ENCODE assay signal across 16 cellular contexts in the genomic region with DNA sequence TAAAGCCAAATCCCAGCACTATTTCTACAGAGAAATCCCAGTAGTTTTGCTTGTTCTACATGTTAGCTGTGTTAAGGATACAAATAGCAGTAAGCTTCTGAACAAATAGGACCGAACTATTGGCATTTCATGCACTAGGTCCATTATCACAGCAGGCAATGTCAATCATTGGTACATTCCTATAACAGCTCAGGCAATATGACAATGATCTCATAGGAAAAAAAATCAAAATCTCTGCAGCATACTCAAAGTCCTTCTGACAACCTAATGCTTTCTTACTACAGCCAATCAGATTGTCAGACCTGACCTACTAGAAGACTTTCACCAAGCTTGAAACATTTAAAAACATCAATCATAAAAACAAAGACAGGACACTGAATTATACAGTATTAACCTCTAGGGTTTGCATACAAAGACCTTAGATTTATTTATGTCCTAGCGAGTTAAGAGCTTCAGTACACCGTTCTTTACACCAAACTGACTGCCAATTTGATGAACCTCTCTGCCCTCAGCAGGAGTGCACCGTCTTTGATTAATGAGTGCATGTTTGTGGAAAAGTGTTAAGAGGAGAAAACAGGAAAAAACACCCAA. TPM values are rescaled to one million over a fixed set of nuclear protein-coding genes. Genes with fewer than 3 reads are reported as not detected.
DNase-seq lines count a peak whose midpoint lies in the region; FAIRE-seq and TF ChIP-seq lines count a peak whose summit lies in the region.
"Had no signal": no experiment of that assay in that cellular context is flagged by ENCODE, and none has a peak within 500 bp of the region (broad histone marks: within the 10 kb centered on the region; RNA-seq: fewer than 3 reads in every experiment).

No MANE protein-coding gene starts in this region.

- DNase-seq in GM18507 (ENCODE audit: extremely low spot score, insufficient read length, low read depth) = no peak
- DNase-seq in tibial nerve (ENCODE audit: low spot score in 2 of 2) = no peak
- DNase-seq in NCI-H226 = no peak
- no peak for DNase-seq in GM10266 (ENCODE audit: extremely low spot score)
- DNase-seq: activated CD8-positive, alpha-beta memory T cell treated with anti-CD3 and anti-CD28 coated beads, Interleukin-2, amount 10 ng/mL, durations not matched to agents 7 days and 5 days; activated naive CD4-positive, alpha-beta T cell treated with anti-CD3 and anti-CD28 coated beads, Interleukin-2, amount 50 U/mL, for 16 hours; CD4-positive, CD25-positive, alpha-beta regulatory T cell; effector memory CD8-positive, alpha-beta T cell; foreskin keratinocyte; NCI-H1436; stimulated activated CD4-positive, alpha-beta T cell treated with anti-CD3 and anti-CD28 coated beads, Interleukin-4, amount 100 ng/mL, for 4 hours; WERI-Rb-1 had no signal

- TF ChIP-seq POLR2A in tibial nerve (IDR thresholded peaks at IDR 0.05) = no peak

- H3K4me1 ChIP-seq in endocrine pancreas (ENCODE audit: control insufficient read depth, insufficient read depth, low read length) = peaks cover 43% of the 10 kb centered on the region
- peaks cover 56 to 61% of the 10 kb centered on the region in 2 experiments for H3K4me1 ChIP-seq in neutrophil (ENCODE audit: control insufficient read depth in 1 of 2, insufficient read depth in 1 of 2, low read depth in 1 of 2, low read length in 1 of 2)
- peaks cover 0 to 84% (median 16%) of the 10 kb centered on the region in 4 donors for H3K4me1 ChIP-seq in tibial nerve

- H3K9me3 ChIP-seq in endocrine pancreas (ENCODE audit: control insufficient read depth, low read length) (no peaks in the 10 kb centered on the region), neutrophil (no peaks in the 10 kb centered on the region), tibial nerve (no peaks in the 10 kb centered on the region)
- H3K9me3 ChIP-seq: vagina had no signal

- no peak for TF ChIP-seq RAD21 in Ishikawa (IDR thresholded peaks at IDR 0.05; ENCODE audit: low read depth)

- TF ChIP-seq EP300 in Ishikawa (IDR thresholded peaks at IDR 0.05; ENCODE audit: borderline replicate concordance) (no peak), tibial nerve (IDR thresholded peaks at IDR 0.05) (no peak)

- H3K9ac ChIP-seq in endocrine pancreas (ENCODE audit: control insufficient read depth, insufficient read depth, low read length) = no peak overlapping the region

- H3K27ac ChIP-seq in neutrophil (peak overlapping the region; percentile 37), tibial nerve (no peak overlapping the region)
- H3K27ac ChIP-seq: foreskin keratinocyte, vagina, WERI-Rb-1 had no signal

- FAIRE-seq in GM18507 (lab: Jason Lieb, UNC) = peak; percentile 12

- H3K4me3 ChIP-seq in endocrine pancreas (ENCODE audit: control insufficient read depth, insufficient read depth, low read length) (peak overlapping the region; percentile 59), neutrophil (ENCODE audit: low read depth in 1 of 2, low read length in 1 of 2) (no peak overlapping the region), tibial nerve (no peak overlapping the region)
- H3K4me3 ChIP-seq: vagina had no signal

- no peaks in the 10 kb centered on the region for H3K36me3 ChIP-seq in endocrine pancreas (ENCODE audit: control insufficient read depth, insufficient read depth, low read length)
- H3K36me3 ChIP-seq in neutrophil = no peaks in the 10 kb centered on the region
- no peaks in the 10 kb centered on the region for H3K36me3 ChIP-seq in tibial nerve
- H3K36me3 ChIP-seq: vagina, WERI-Rb-1 had no signal

- TF ChIP-seq CTCF in neutrophil (IDR thresholded peaks at IDR 0.05) (no peak), tibial nerve (IDR thresholded peaks at IDR 0.05) (no peak), GM10266 (IDR thresholded peaks at IDR 0.05; ENCODE audit: control insufficient read depth, insufficient read depth, low read depth, missing control alignments) (no peak)

- 68 to 72% methylated on average over 4 of the region's 4 CpGs for WGBS in tibial nerve, 2 donors

- H3K27me3 ChIP-seq in endocrine pancreas (ENCODE audit: control insufficient read depth, insufficient read depth, low read length) = no peaks in the 10 kb centered on the region
- no peaks in the 10 kb centered on the region for H3K27me3 ChIP-seq in neutrophil
- no peaks in the 10 kb centered on the region for H3K27me3 ChIP-seq in tibial nerve
- H3K27me3 ChIP-seq: foreskin keratinocyte, vagina had no signal

TF ChIP-seq in Ishikawa, 13 proteins besides CTCF, POLR2A, EP300 and RAD21:
- TF ChIP-seq, protein P1, sequence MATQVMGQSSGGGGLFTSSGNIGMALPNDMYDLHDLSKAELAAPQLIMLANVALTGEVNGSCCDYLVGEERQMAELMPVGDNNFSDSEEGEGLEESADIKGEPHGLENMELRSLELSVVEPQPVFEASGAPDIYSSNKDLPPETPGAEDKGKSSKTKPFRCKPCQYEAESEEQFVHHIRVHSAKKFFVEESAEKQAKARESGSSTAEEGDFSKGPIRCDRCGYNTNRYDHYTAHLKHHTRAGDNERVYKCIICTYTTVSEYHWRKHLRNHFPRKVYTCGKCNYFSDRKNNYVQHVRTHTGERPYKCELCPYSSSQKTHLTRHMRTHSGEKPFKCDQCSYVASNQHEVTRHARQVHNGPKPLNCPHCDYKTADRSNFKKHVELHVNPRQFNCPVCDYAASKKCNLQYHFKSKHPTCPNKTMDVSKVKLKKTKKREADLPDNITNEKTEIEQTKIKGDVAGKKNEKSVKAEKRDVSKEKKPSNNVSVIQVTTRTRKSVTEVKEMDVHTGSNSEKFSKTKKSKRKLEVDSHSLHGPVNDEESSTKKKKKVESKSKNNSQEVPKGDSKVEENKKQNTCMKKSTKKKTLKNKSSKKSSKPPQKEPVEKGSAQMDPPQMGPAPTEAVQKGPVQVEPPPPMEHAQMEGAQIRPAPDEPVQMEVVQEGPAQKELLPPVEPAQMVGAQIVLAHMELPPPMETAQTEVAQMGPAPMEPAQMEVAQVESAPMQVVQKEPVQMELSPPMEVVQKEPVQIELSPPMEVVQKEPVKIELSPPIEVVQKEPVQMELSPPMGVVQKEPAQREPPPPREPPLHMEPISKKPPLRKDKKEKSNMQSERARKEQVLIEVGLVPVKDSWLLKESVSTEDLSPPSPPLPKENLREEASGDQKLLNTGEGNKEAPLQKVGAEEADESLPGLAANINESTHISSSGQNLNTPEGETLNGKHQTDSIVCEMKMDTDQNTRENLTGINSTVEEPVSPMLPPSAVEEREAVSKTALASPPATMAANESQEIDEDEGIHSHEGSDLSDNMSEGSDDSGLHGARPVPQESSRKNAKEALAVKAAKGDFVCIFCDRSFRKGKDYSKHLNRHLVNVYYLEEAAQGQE (IDR thresholded peaks at IDR 0.05; ENCODE audit: low read depth) = no peak
- peak; percentile 29; the same call in 1 of the 2 replicates for TF ChIP-seq NFIC (IDR thresholded peaks at IDR 0.05)
- no peak for TF ChIP-seq TAF1 (IDR thresholded peaks at IDR 0.05; ENCODE audit: low read depth)
- no peak for TF ChIP-seq TCF12 (IDR thresholded peaks at IDR 0.05; ENCODE audit: low read depth)
- no peak for TF ChIP-seq FOXM1 (IDR thresholded peaks at IDR 0.05; ENCODE audit: borderline replicate concordance, low read depth)
- no peak for TF ChIP-seq CREB1 (IDR thresholded peaks at IDR 0.05; ENCODE audit: low read depth)
- TF ChIP-seq, protein P2, sequence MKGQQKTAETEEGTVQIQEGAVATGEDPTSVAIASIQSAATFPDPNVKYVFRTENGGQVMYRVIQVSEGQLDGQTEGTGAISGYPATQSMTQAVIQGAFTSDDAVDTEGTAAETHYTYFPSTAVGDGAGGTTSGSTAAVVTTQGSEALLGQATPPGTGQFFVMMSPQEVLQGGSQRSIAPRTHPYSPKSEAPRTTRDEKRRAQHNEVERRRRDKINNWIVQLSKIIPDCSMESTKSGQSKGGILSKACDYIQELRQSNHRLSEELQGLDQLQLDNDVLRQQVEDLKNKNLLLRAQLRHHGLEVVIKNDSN (IDR thresholded peaks at IDR 0.05) = no peak
- TF ChIP-seq TEAD4 (IDR thresholded peaks at IDR 0.05) = peak; percentile 58
- TF ChIP-seq EGR1 (IDR thresholded peaks at IDR 0.05) = no peak

RNA-seq across cellular contexts. Expression of a gene that starts 6.3 kb away (rescaled TPM):
- 100 to 1,000 TPM in 3 of 4 donors, 10 to 100 TPM in 1; 98.4 to 135 (median 114) TPM for total RNA-seq in tibial nerve
